Comparison of ENCODE assay signal across 13 cellular contexts in the genomic region with DNA sequence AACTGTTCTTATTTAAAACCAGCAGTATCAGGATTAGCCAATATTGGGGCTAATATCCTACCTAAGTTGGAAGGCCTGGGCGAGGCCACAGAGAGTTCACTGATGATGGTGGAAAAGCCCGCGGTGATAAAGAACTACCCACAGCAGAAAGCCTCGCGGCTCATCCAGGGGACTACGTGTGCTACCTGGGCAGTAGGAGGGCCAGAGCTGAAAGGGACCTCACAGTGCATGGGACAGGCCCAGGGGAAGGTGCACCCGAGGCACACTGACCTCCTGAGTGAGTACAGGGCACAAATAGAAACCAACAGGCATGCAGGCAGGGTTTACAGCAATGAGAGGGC. TPM values are rescaled to one million over a fixed set of nuclear protein-coding genes. Genes with fewer than 3 reads are reported as not detected.
DNase-seq lines count a peak whose midpoint lies in the region; ATAC-seq lines count a peak whose summit lies in the region.
"Had no signal": no experiment of that assay in that cellular context is flagged by ENCODE, and none has a peak within 500 bp of the region (broad histone marks: within the 10 kb centered on the region; RNA-seq: fewer than 3 reads in every experiment).

No MANE protein-coding gene starts in this region.

- no peaks in the 10 kb centered on the region for H4K20me1 ChIP-seq in Karpas-422 (ENCODE audit: insufficient read depth, low read depth, low read length)

- POLR2A ChIA-PET in activated CD4-positive, alpha-beta T cell treated with anti-CD3 and anti-CD28 coated beads for 36 hours (lab: Charles Lee): no interaction called here

- CTCF ChIA-PET in activated CD4-positive, alpha-beta T cell treated with anti-CD3 and anti-CD28 coated beads for 36 hours (lab: Charles Lee): no interaction called here

- H3K9ac ChIP-seq in iPS-15b (ENCODE audit: low read depth, low read length): no peak overlapping the region
- H3K9ac ChIP-seq in Karpas-422 (ENCODE audit: low read length): no peak overlapping the region

- no peaks in the 10 kb centered on the region for H3K79me2 ChIP-seq in Karpas-422 (ENCODE audit: low read length)

- H3K4me1 ChIP-seq in iPS-15b (ENCODE audit: control insufficient read depth, insufficient read depth, low read length): peaks cover 7% of the 10 kb centered on the region
- no peaks in the 10 kb centered on the region for H3K4me1 ChIP-seq in Karpas-422 (ENCODE audit: low read length)

- H3K36me3 ChIP-seq in iPS-15b (ENCODE audit: control insufficient read depth, insufficient read depth, low read length): no peaks in the 10 kb centered on the region
- no peaks in the 10 kb centered on the region for H3K36me3 ChIP-seq in Karpas-422 (ENCODE audit: insufficient read depth, low read length)
- H3K36me3 ChIP-seq: right lobe of liver had no signal

- no peak overlapping the region for H2AFZ ChIP-seq in Karpas-422 (ENCODE audit: low read length)

- H3K27ac ChIP-seq in Karpas-422 (ENCODE audit: low read length): no peak overlapping the region
- H3K27ac ChIP-seq: right lobe of liver had no signal

- peak overlapping the region; percentile 49 for H3K4me3 Mint-ChIP-seq in activated CD4-positive, alpha-beta T cell treated with anti-CD3 and anti-CD28 coated beads for 36 hours
- H3K4me3 Mint-ChIP-seq in activated T-helper 2 cell treated with anti-CD3 and anti-CD28 coated beads, Interferon-gamma antibody, Interleukin-2, Interleukin-4, amounts not matched to agents 10 μg/mL and 5 μg/mL and 100 μg/mL, durations not matched to agents 14 hours and 24 hours and 36 hours (ENCODE audit: low read depth): peak overlapping the region; percentile 39
- H3K4me3 Mint-ChIP-seq in stimulated activated memory B cell treated with anti-CD40 and anti-IgM and Interleukin-4, amounts not matched to agents 10 μg/mL and 1 μg/mL and 100 μg/mL, for 72 hours: peak overlapping the region; percentile 74

- peaks cover 36% of the 10 kb centered on the region for H3K27me3 Mint-ChIP-seq in activated CD4-positive, alpha-beta T cell treated with anti-CD3 and anti-CD28 coated beads for 36 hours
- H3K27me3 Mint-ChIP-seq in activated T-helper 2 cell treated with anti-CD3 and anti-CD28 coated beads, Interferon-gamma antibody, Interleukin-2, Interleukin-4, amounts not matched to agents 10 μg/mL and 5 μg/mL and 100 μg/mL, durations not matched to agents 14 hours and 24 hours and 36 hours (ENCODE audit: low read depth): peaks cover 46% of the 10 kb centered on the region
- peaks cover 74% of the 10 kb centered on the region for H3K27me3 Mint-ChIP-seq in stimulated activated memory B cell treated with anti-CD40 and anti-IgM and Interleukin-4, amounts not matched to agents 10 μg/mL and 1 μg/mL and 100 μg/mL, for 72 hours

- intact Hi-C loops in activated CD4-positive, alpha-beta T cell treated with anti-CD3 and anti-CD28 coated beads for 36 hours (cut with DNase I, micrococcal nuclease): no loop called here
- intact Hi-C loops in activated T-helper 2 cell treated with anti-CD3 and anti-CD28 coated beads, Interferon-gamma antibody, Interleukin-2, Interleukin-4, amounts not matched to agents 10 μg/mL and 5 μg/mL and 100 μg/mL, durations not matched to agents 14 hours and 24 hours and 36 hours (cut with micrococcal nuclease): no loop called here

- H3K9me3 Mint-ChIP-seq in activated CD4-positive, alpha-beta T cell treated with anti-CD3 and anti-CD28 coated beads for 36 hours (ENCODE audit: low read depth): no peaks in the 10 kb centered on the region
- no peaks in the 10 kb centered on the region for H3K9me3 Mint-ChIP-seq in activated T-helper 2 cell treated with anti-CD3 and anti-CD28 coated beads, Interferon-gamma antibody, Interleukin-2, Interleukin-4, amounts not matched to agents 10 μg/mL and 5 μg/mL and 100 μg/mL, durations not matched to agents 14 hours and 24 hours and 36 hours
- H3K9me3 Mint-ChIP-seq in stimulated activated memory B cell treated with anti-CD40 and anti-IgM and Interleukin-4, amounts not matched to agents 10 μg/mL and 1 μg/mL and 100 μg/mL, for 72 hours: no peaks in the 10 kb centered on the region
- H3K9me3 Mint-ChIP-seq: activated naive CD4-positive, alpha-beta T cell treated with anti-CD3 and anti-CD28 coated beads, Interleukin-2, amount 50 U/mL, for 72 hours had no signal

- DNase-seq in activated CD4-positive, alpha-beta T cell treated with anti-CD3 and anti-CD28 coated beads for 36 hours: no peak
- DNase-seq in activated CD4-positive, alpha-beta T cell treated with anti-CD3 and anti-CD28 coated beads for 1 hour: no peak
- DNase-seq in activated T-helper 2 cell treated with anti-CD3 and anti-CD28 coated beads, Interferon-gamma antibody, Interleukin-2, Interleukin-4, amounts not matched to agents 10 μg/mL and 5 μg/mL and 100 μg/mL, durations not matched to agents 14 hours and 24 hours and 36 hours (ENCODE audit: low spot score): no peak
- DNase-seq in Karpas-422: no peak
- no peak for DNase-seq in NCI-H446 treated with DMSO at 0.1 percent for 48 hours (lab: John Stamatoyannopoulos, UW)
- DNase-seq in epidermal melanocyte (ENCODE audit: insufficient read length, low spot score): no peak
- DNase-seq: left colon, NCI-H510A had no signal

- no peak overlapping the region for H3K27ac Mint-ChIP-seq in activated CD4-positive, alpha-beta T cell treated with anti-CD3 and anti-CD28 coated beads for 36 hours
- H3K27ac Mint-ChIP-seq in activated T-helper 2 cell treated with anti-CD3 and anti-CD28 coated beads, Interferon-gamma antibody, Interleukin-2, Interleukin-4, amounts not matched to agents 10 μg/mL and 5 μg/mL and 100 μg/mL, durations not matched to agents 14 hours and 24 hours and 36 hours: no peak overlapping the region
- H3K27ac Mint-ChIP-seq in stimulated activated memory B cell treated with anti-CD40 and anti-IgM and Interleukin-4, amounts not matched to agents 10 μg/mL and 1 μg/mL and 100 μg/mL, for 72 hours: no peak overlapping the region
- H3K27ac Mint-ChIP-seq: activated naive CD4-positive, alpha-beta T cell treated with anti-CD3 and anti-CD28 coated beads, Interleukin-2, amount 50 U/mL, for 72 hours had no signal

- no peaks in the 10 kb centered on the region for H3K9me2 ChIP-seq in Karpas-422 (replicated peaks; ENCODE audit: insufficient read depth, low read length)

- H3K27me3 ChIP-seq in iPS-15b (ENCODE audit: control insufficient read depth, insufficient read depth, low read length) (peaks cover 35% of the 10 kb centered on the region), Karpas-422 (ENCODE audit: low read length) (no peaks in the 10 kb centered on the region)

- no peaks in the 10 kb centered on the region for H3K36me3 Mint-ChIP-seq in activated CD4-positive, alpha-beta T cell treated with anti-CD3 and anti-CD28 coated beads for 36 hours (ENCODE audit: low read depth)
- H3K36me3 Mint-ChIP-seq in activated T-helper 2 cell treated with anti-CD3 and anti-CD28 coated beads, Interferon-gamma antibody, Interleukin-2, Interleukin-4, amounts not matched to agents 10 μg/mL and 5 μg/mL and 100 μg/mL, durations not matched to agents 14 hours and 24 hours and 36 hours (ENCODE audit: low read depth): no peaks in the 10 kb centered on the region
- no peaks in the 10 kb centered on the region for H3K36me3 Mint-ChIP-seq in stimulated activated memory B cell treated with anti-CD40 and anti-IgM and Interleukin-4, amounts not matched to agents 10 μg/mL and 1 μg/mL and 100 μg/mL, for 72 hours

- peaks cover 26% of the 10 kb centered on the region for H3K4me1 Mint-ChIP-seq in activated CD4-positive, alpha-beta T cell treated with anti-CD3 and anti-CD28 coated beads for 36 hours
- H3K4me1 Mint-ChIP-seq in activated T-helper 2 cell treated with anti-CD3 and anti-CD28 coated beads, Interferon-gamma antibody, Interleukin-2, Interleukin-4, amounts not matched to agents 10 μg/mL and 5 μg/mL and 100 μg/mL, durations not matched to agents 14 hours and 24 hours and 36 hours (ENCODE audit: low read depth): peaks cover 9% of the 10 kb centered on the region
- peaks cover 36% of the 10 kb centered on the region for H3K4me1 Mint-ChIP-seq in stimulated activated memory B cell treated with anti-CD40 and anti-IgM and Interleukin-4, amounts not matched to agents 10 μg/mL and 1 μg/mL and 100 μg/mL, for 72 hours

- no peak for ATAC-seq in activated CD4-positive, alpha-beta T cell treated with anti-CD3 and anti-CD28 coated beads for 36 hours
- ATAC-seq in stimulated activated memory B cell treated with anti-CD40 and anti-IgM and Interleukin-4, amounts not matched to agents 10 μg/mL and 1 μg/mL and 100 μg/mL, for 72 hours: no peak
- ATAC-seq: right lobe of liver had no signal

- H3K4me2 ChIP-seq in Karpas-422 (ENCODE audit: low read depth, low read length, poor library complexity, severe bottlenecking): no peak overlapping the region

- H3K4me3 ChIP-seq in iPS-15b (ENCODE audit: low read depth, low read length) (peak overlapping the region; percentile 80), Karpas-422 (ENCODE audit: low read length) (no peak overlapping the region)

- H3K9me3 ChIP-seq in iPS-15b (ENCODE audit: control insufficient read depth, insufficient read depth, low read length) (no peaks in the 10 kb centered on the region), Karpas-422 (ENCODE audit: low read length) (no peaks in the 10 kb centered on the region)
- H3K9me3 ChIP-seq: right lobe of liver had no signal

RNA-seq across cellular contexts. Expression of a gene that starts 1.4 kb away (rescaled TPM):
- not detected for total RNA-seq in activated CD4-positive, alpha-beta T cell treated with anti-CD3 and anti-CD28 coated beads for 36 hours
- total RNA-seq in activated T-helper 2 cell treated with anti-CD3 and anti-CD28 coated beads, Interferon-gamma antibody, Interleukin-2, Interleukin-4, amounts not matched to agents 10 μg/mL and 5 μg/mL and 100 μg/mL, durations not matched to agents 14 hours and 24 hours and 36 hours: not detected in 2 replicates
- not detected in 2 replicates for total RNA-seq in Karpas-422 (2014; rRNA removed; shearing (Covaris generic); ENCODE audit: low replicate concordance)
- total RNA-seq: activated naive CD4-positive, alpha-beta T cell treated with anti-CD3 and anti-CD28 coated beads, Interleukin-2, amount 50 U/mL, for 72 hours; T-helper 2 cell treated with Interferon-gamma antibody and Interleukin-4, amounts not matched to agents 100 ng/mL and 5 ng/mL, for 36 hours had no signal

RNA-seq across cellular contexts. Expression of a gene that starts 31.5 kb away (rescaled TPM):
- total RNA-seq in activated CD4-positive, alpha-beta T cell treated with anti-CD3 and anti-CD28 coated beads for 36 hours: under 1 TPM in 1 of 2 experiments, not detected in 1; 0.11 TPM
- not detected in 2 replicates for total RNA-seq in activated T-helper 2 cell treated with anti-CD3 and anti-CD28 coated beads, Interferon-gamma antibody, Interleukin-2, Interleukin-4, amounts not matched to agents 10 μg/mL and 5 μg/mL and 100 μg/mL, durations not matched to agents 14 hours and 24 hours and 36 hours
- total RNA-seq in Karpas-422 (2014; rRNA removed; shearing (Covaris generic); ENCODE audit: low replicate concordance): not detected in 2 replicates
- total RNA-seq: right lobe of liver; T-helper 2 cell treated with Interferon-gamma antibody and Interleukin-4, amounts not matched to agents 100 ng/mL and 5 ng/mL, for 36 hours had no signal
